Comparison of ENCODE assay signal across 8 cellular contexts in genomic region chr10:69392481-69393000, GRCh38. TPM values are rescaled to one million over a fixed set of nuclear protein-coding genes. Genes with fewer than 3 reads are reported as not detected.
A peak's percentile ranks its signal among the peaks of the same experiment; 100 is the strongest.
DNase-seq lines count a peak whose midpoint lies in the region; ATAC-seq and TF ChIP-seq lines count a peak whose summit lies in the region.

No MANE protein-coding gene starts in this region.

- H3K27ac ChIP-seq in A673 (ENCODE audit: low read depth, low read length, poor library complexity, severe bottlenecking), result no peak overlapping the region
- no peak overlapping the region for H3K27ac ChIP-seq in liver (ENCODE audit: low read depth in 1 of 2, low read length in 2 of 2)

- intact Hi-C loops in A673 (cut with micrococcal nuclease; ENCODE audit: unreplicated experiment), result loop anchor here (1.0 to 10.0 kb wide), 2 partner anchors 155 to 298 kb away; no protein-coding TSS in a partner anchor

- peak; percentile 72 for ATAC-seq in GM18502 (IDR thresholded peaks at IDR 0.05; ENCODE audit: poor library complexity, unreplicated experiment)
- ATAC-seq in HG03108 (IDR thresholded peaks at IDR 0.05; ENCODE audit: unreplicated experiment), result peak; percentile 58

- peak; percentile 91 for DNase-seq in A673 (ENCODE audit: low spot score)
- DNase-seq in NCI-H446 (lab: John Stamatoyannopoulos, UW), result peak; percentile 69 to 73
- peak; percentile 87 for DNase-seq in activated CD4-positive, alpha-beta T cell treated with anti-CD3 and anti-CD28 coated beads for 48 hours
- peak; percentile 90 for DNase-seq in choroid plexus epithelial cell (ENCODE audit: low read depth)
- peak; percentile 54 to 73 (median 62) for DNase-seq in stimulated activated CD4-positive, alpha-beta T cell treated with anti-CD3 and anti-CD28 coated beads, TNF-alpha, amount 100 ng/mL, for 4 hours (ENCODE audit: low read depth in 3 of 3)

- H3K4me1 ChIP-seq in A673 (ENCODE audit: insufficient read depth, low read length, poor library complexity, severe bottlenecking), result peaks cover 24% of the 10 kb centered on the region
- H3K4me1 ChIP-seq in liver (ENCODE audit: control insufficient read depth in 4 of 4, insufficient read depth in 4 of 4, low read length in 3 of 4), result no peaks in the 10 kb centered on the region

- 10% methylated on average over 7 of the region's 7 CpGs for WGBS in liver

- H3K9me3 ChIP-seq in A673 (ENCODE audit: low read depth, low read length, poor library complexity, severe bottlenecking) (no peaks in the 10 kb centered on the region), liver (ENCODE audit: control insufficient read depth in 4 of 4, low read length in 3 of 4) (no peaks in the 10 kb centered on the region)

- TF ChIP-seq CTCF in A673 (conservative IDR thresholded peaks at IDR 0.05; ENCODE audit: low read depth, low read length) (peak; percentile 92), choroid plexus epithelial cell (conservative IDR thresholded peaks at IDR 0.05; ENCODE audit: low read depth, low read length) (peak; percentile 99), liver (IDR thresholded peaks at IDR 0.05; ENCODE audit: low read depth, low read length, missing input control) (peak; percentile 96)

- no peak overlapping the region for H3K9ac ChIP-seq in liver (ENCODE audit: low read depth in 1 of 2, low read length in 2 of 2)

- H3K4me3 ChIP-seq in A673 (ENCODE audit: low read depth, low read length, poor library complexity, severe bottlenecking), result no peak overlapping the region
- H3K4me3 ChIP-seq in choroid plexus epithelial cell (ENCODE audit: low read depth, low read length), result no peak overlapping the region
- no peak overlapping the region for H3K4me3 ChIP-seq in liver (ENCODE audit: low read depth in 1 of 3, low read length in 3 of 3)

- POLR2A ChIA-PET in A673 (lab: Charles Lee; ENCODE audit: low non-redundant PET), result no interaction called here

- H3K27me3 ChIP-seq in A673 (replicated peaks; ENCODE audit: insufficient read depth, low read depth, low read length, poor library complexity) (no peaks in the 10 kb centered on the region), liver (ENCODE audit: control insufficient read depth in 4 of 4, insufficient read depth in 4 of 4, low read length in 3 of 4) (no peaks in the 10 kb centered on the region)

- CTCF ChIA-PET in A673 (lab: Charles Lee), result interaction anchor here (0.6 to 1.0 kb wide), 6 partner anchors 16 to 411 kb away, joined by 3 to 16 read pairs (median 4); no protein-coding TSS in a partner anchor

- peaks cover 19% of the 10 kb centered on the region for H3K36me3 ChIP-seq in A673 (ENCODE audit: insufficient read depth, low read length, poor library complexity, severe bottlenecking)
- no peaks in the 10 kb centered on the region for H3K36me3 ChIP-seq in liver (ENCODE audit: control insufficient read depth in 4 of 4, insufficient read depth in 3 of 4, low read depth in 1 of 4, low read length in 3 of 4)

- peak; percentile 97 to 98 for TF ChIP-seq RAD21 in liver (IDR thresholded peaks at IDR 0.05)

- BruUV-seq in A673 (replicated peaks; lab: Mats Ljungman, UMichigan), result no TSS peak

TF ChIP-seq in liver, 16 proteins besides CTCF, POLR2A, EP300 and RAD21:
- TF ChIP-seq ATF3 (IDR thresholded peaks at IDR 0.05), result no peak
- no peak for TF ChIP-seq JUND (IDR thresholded peaks at IDR 0.05)
- peak in 1 of 2 donors; percentile 17 for TF ChIP-seq RXRA (IDR thresholded peaks at IDR 0.05)
- peak; percentile 47 for TF ChIP-seq FOXA2 (IDR thresholded peaks at IDR 0.05)

RNA-seq across cellular contexts. Expression of gene TACR2, which starts 24.2 kb away (rescaled TPM):
- total RNA-seq in A673 (2021) (0.17 and 0.21 TPM in 2 replicates), liver (under 1 TPM in 1 of 2 donors, not detected in 1; 0.08 TPM)
- under 1 TPM; 0.12 to 0.18 TPM for polyA plus RNA-seq in liver

RNA-seq across cellular contexts. Expression of gene TSPAN15, which starts 58.7 kb away (rescaled TPM):
- total RNA-seq in A673 (2021) (2.1 and 2.5 TPM in 2 replicates), liver (1 to 10 TPM; 2.6 to 4.0 TPM)
- polyA plus RNA-seq in liver, result 1 to 10 TPM; 2.0 to 4.3 TPM
